Comparison of ENCODE assay signal across 15 cellular contexts in the genomic region with DNA sequence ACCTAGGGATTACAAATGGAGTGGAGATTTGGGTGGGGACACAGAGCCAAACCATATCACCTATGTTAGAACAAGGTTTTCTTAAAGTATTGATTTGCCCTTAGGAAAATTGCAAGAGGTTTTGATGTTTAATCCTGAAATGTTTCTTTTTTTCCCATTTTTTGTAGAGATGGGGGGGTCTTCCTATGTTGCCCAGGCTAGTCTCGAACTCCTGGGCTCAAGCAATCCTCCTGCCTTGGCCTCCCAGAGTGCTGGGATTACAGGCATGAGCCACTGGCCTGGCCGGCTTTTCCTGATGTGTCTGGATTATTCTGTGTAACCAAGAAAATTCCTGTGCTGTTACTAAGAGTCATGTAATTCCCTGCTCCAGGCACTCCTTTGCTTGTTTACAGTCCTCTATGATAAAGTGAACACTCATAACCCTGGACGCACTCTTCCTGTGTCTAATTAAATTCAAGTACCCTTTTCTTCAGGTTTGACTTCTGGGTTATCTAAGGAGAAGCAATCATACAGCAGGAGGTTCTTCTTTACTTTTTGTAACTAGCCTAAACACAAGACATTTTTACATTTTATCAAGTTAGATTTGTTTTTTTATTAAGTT. TPM values are rescaled to one million over a fixed set of nuclear protein-coding genes. Genes with fewer than 3 reads are reported as not detected.
A peak's percentile ranks its signal among the peaks of the same experiment; 100 is the strongest.
DNase-seq lines count a peak whose midpoint lies in the region; ATAC-seq and TF ChIP-seq lines count a peak whose summit lies in the region.
"Had no signal": no experiment of that assay in that cellular context is flagged by ENCODE, and none has a peak within 500 bp of the region (broad histone marks: within the 10 kb centered on the region; RNA-seq: fewer than 3 reads in every experiment).

No MANE protein-coding gene starts in this region.

- H3K36me3 ChIP-seq in brain microvascular endothelial cell (replicated peaks): no peaks in the 10 kb centered on the region
- H3K36me3 ChIP-seq: transverse colon had no signal

- H3K4me3 ChIP-seq in AG09309 (ENCODE audit: control insufficient read depth, low read depth, low read length) (no peak overlapping the region), brain microvascular endothelial cell (ENCODE audit: low read depth, low read length) (no peak overlapping the region)
- H3K4me3 ChIP-seq: transverse colon had no signal

- intact Hi-C loops in Right ventricle myocardium superior (cut with DNase I): no loop called here

- in situ Hi-C loops in brain microvascular endothelial cell (cut with HindIII; ENCODE audit: low pct_ligation_motif_present, low sequenced_read_pairs): no loop called here

- H3K27me3 ChIP-seq in brain microvascular endothelial cell (replicated peaks): peaks cover 5% of the 10 kb centered on the region
- H3K27me3 ChIP-seq: transverse colon had no signal

- no peak for ATAC-seq in Right ventricle myocardium superior (ENCODE audit: poor library complexity)
- ATAC-seq: activated naive CD4-positive, alpha-beta T cell treated with anti-CD3 and anti-CD28 coated beads, Interleukin-2, amount 50 U/mL, for 72 hours had no signal

- H3K27ac ChIP-seq in brain microvascular endothelial cell: no peak overlapping the region
- H3K27ac ChIP-seq: transverse colon had no signal

- DNase-seq in AG09309 (ENCODE audit: low read depth) (peak; percentile 38), HT1080 (ENCODE audit: low read depth) (peak; percentile 48), brain microvascular endothelial cell (peak; percentile 39), iris pigment epithelial cell (ENCODE audit: low read depth) (peak; percentile 82), NCI-H524 (lab: John Stamatoyannopoulos, UW) (no peak), Right ventricle myocardium superior (no peak), NCI-H2227 (lab: John Stamatoyannopoulos, UW; ENCODE audit: unreplicated experiment) (no peak), epidermal melanocyte (ENCODE audit: insufficient read length, low spot score) (no peak)
- DNase-seq: activated B cell treated with CpG ODN at 0.5 μM for 24 hours, foreskin melanocyte, islet precursor cell, MM.1S, NCI-H2171 treated with DMSO at 0.1 percent for 48 hours, transverse colon had no signal

- TF ChIP-seq CTCF in AG09309 (IDR thresholded peaks at IDR 0.05; ENCODE audit: control insufficient read depth, insufficient read depth, low read depth, low read length, missing control alignments) (no peak), brain microvascular endothelial cell (IDR thresholded peaks at IDR 0.05; ENCODE audit: low read depth, low read length, missing control alignments) (no peak)

RNA-seq across cellular contexts. Expression of a gene that starts 15.0 kb away (rescaled TPM):
- 26.9 and 27.0 TPM in 2 replicates for total RNA-seq in HT1080 (2014; rRNA removed; shearing (Covaris generic))
- polyA plus RNA-seq in HT1080 (2015; cell fraction: cytosol; rRNA removed): 15.3 and 15.4 TPM in 2 replicates
- polyA plus RNA-seq in HT1080 (2015; cell fraction: nucleus; rRNA removed): 22.9 and 26.4 TPM in 2 replicates
- 8.7 TPM for total RNA-seq in Right ventricle myocardium superior

Comparison
In these comparisons a context has a peak if more than half of its experiments do, and no peak if none do; other contexts are left out.
1. DNase-seq: peak in AG09309 (single experiment), HT1080 (single experiment), brain microvascular endothelial cell (single experiment) and iris pigment epithelial cell (single experiment); none in NCI-H524 (0 of 2), Right ventricle myocardium superior (single experiment), NCI-H2227 (single experiment) and epidermal melanocyte (single experiment).